ENCODE assay signal across 8 cellular contexts in the genomic region with DNA sequence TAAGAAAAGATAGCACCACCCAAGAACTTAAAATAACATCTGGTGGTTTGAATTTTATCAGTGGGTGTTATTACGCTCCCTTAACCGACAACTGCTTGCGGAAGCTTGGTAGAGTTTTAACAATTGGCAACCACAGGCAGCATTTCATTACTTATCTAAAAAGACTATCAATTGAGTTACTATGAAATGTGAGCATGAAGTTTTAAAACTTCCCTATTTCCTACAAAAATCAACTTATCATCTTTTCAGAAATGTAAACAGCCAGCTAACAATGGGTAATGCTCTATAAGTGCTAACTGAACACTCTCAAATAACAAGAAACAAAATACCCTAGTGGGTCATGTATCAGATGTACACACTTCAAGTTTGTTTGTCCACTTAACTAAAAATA.
DNase-seq lines count a peak whose midpoint lies in the region; ATAC-seq and TF ChIP-seq lines count a peak whose summit lies in the region.

No MANE protein-coding gene starts in this region.

- H3K4me3 ChIP-seq in A673 (ENCODE audit: low read depth, low read length, poor library complexity, severe bottlenecking) (no peak overlapping the region), H7 (ENCODE audit: insufficient read depth, low read depth, low read length) (no peak overlapping the region)

- POLR2A ChIA-PET in A673 (lab: Charles Lee; ENCODE audit: low non-redundant PET) = no interaction called here

- no peaks in the 10 kb centered on the region for H3K27me3 Mint-ChIP-seq in activated T-helper 1 cell treated with anti-CD3 and anti-CD28 coated beads, Interleukin-12 subunit alpha, Interleukin-12 subunit beta, Interleukin-2, Interleukin-4 antibody, amounts not matched to agents 30 ng/mL and 10 ng/mL and 1 ng/mL, durations not matched to agents 14 hours and 24 hours and 36 hours (ENCODE audit: insufficient read depth)

- peak overlapping the region; percentile 75 for H3K4me3 Mint-ChIP-seq in activated T-helper 1 cell treated with anti-CD3 and anti-CD28 coated beads, Interleukin-12 subunit alpha, Interleukin-12 subunit beta, Interleukin-2, Interleukin-4 antibody, amounts not matched to agents 30 ng/mL and 10 ng/mL and 1 ng/mL, durations not matched to agents 14 hours and 24 hours and 36 hours

- TF ChIP-seq CTCF in A673 (conservative IDR thresholded peaks at IDR 0.05; ENCODE audit: low read depth, low read length) = no peak

- CTCF ChIA-PET in A673 (lab: Charles Lee) = no interaction called here

- no peaks in the 10 kb centered on the region for H3K36me3 ChIP-seq in A673 (ENCODE audit: insufficient read depth, low read length, poor library complexity, severe bottlenecking)
- no peaks in the 10 kb centered on the region for H3K36me3 ChIP-seq in H7 (replicated peaks; ENCODE audit: control insufficient read depth, insufficient read depth, low read length)

- H3K27ac ChIP-seq in A673 (ENCODE audit: low read depth, low read length, poor library complexity, severe bottlenecking) = no peak overlapping the region

- no peaks in the 10 kb centered on the region for H3K9me3 ChIP-seq in A673 (ENCODE audit: low read depth, low read length, poor library complexity, severe bottlenecking)

- peak overlapping the region; percentile 90 for H3K27ac Mint-ChIP-seq in activated T-helper 1 cell treated with anti-CD3 and anti-CD28 coated beads, Interleukin-12 subunit alpha, Interleukin-12 subunit beta, Interleukin-2, Interleukin-4 antibody, amounts not matched to agents 30 ng/mL and 10 ng/mL and 1 ng/mL, durations not matched to agents 14 hours and 24 hours and 36 hours

- H3K4me1 Mint-ChIP-seq in activated T-helper 1 cell treated with anti-CD3 and anti-CD28 coated beads, Interleukin-12 subunit alpha, Interleukin-12 subunit beta, Interleukin-2, Interleukin-4 antibody, amounts not matched to agents 30 ng/mL and 10 ng/mL and 1 ng/mL, durations not matched to agents 14 hours and 24 hours and 36 hours (ENCODE audit: low read depth) = peaks cover 64% of the 10 kb centered on the region

- ATAC-seq in GM18498 (IDR thresholded peaks at IDR 0.05; ENCODE audit: unreplicated experiment) (peak; percentile 45), HG03432 (IDR thresholded peaks at IDR 0.05; ENCODE audit: unreplicated experiment) (peak; percentile 40)

- BruUV-seq in A673 (replicated peaks; lab: Mats Ljungman, UMichigan) = no TSS peak

- intact Hi-C loops in A673 (cut with micrococcal nuclease; ENCODE audit: unreplicated experiment) = no loop called here
- intact Hi-C loops in activated T-helper 1 cell treated with anti-CD3 and anti-CD28 coated beads, Interleukin-12 subunit alpha, Interleukin-12 subunit beta, Interleukin-2, Interleukin-4 antibody, amounts not matched to agents 30 ng/mL and 10 ng/mL and 1 ng/mL, durations not matched to agents 14 hours and 24 hours and 36 hours (cut with micrococcal nuclease) = loop anchor here (1.0 kb wide), 2 partner anchors 10 to 90 kb away; no protein-coding TSS in a partner anchor

- H3K27me3 ChIP-seq in A673 (replicated peaks; ENCODE audit: insufficient read depth, low read depth, low read length, poor library complexity) = no peaks in the 10 kb centered on the region
- H3K27me3 ChIP-seq in H7 (ENCODE audit: control insufficient read depth, insufficient read depth, low read length) = no peaks in the 10 kb centered on the region

- peaks cover 31% of the 10 kb centered on the region for H3K36me3 Mint-ChIP-seq in activated T-helper 1 cell treated with anti-CD3 and anti-CD28 coated beads, Interleukin-12 subunit alpha, Interleukin-12 subunit beta, Interleukin-2, Interleukin-4 antibody, amounts not matched to agents 30 ng/mL and 10 ng/mL and 1 ng/mL, durations not matched to agents 14 hours and 24 hours and 36 hours (ENCODE audit: low read depth)

- peaks cover 5% of the 10 kb centered on the region for H3K9me3 Mint-ChIP-seq in activated T-helper 1 cell treated with anti-CD3 and anti-CD28 coated beads, Interleukin-12 subunit alpha, Interleukin-12 subunit beta, Interleukin-2, Interleukin-4 antibody, amounts not matched to agents 30 ng/mL and 10 ng/mL and 1 ng/mL, durations not matched to agents 14 hours and 24 hours and 36 hours

- DNase-seq in A673 (ENCODE audit: low spot score) (peak; percentile 41), pons (ENCODE audit: low spot score) (no peak), NCI-H1694 treated with DMSO at 0.1 percent for 48 hours (lab: John Stamatoyannopoulos, UW) (no peak), H7 (no peak)
- peak; percentile 22 for DNase-seq in activated T-helper 1 cell treated with anti-CD3 and anti-CD28 coated beads, Interleukin-12 subunit alpha, Interleukin-12 subunit beta, Interleukin-2, Interleukin-4 antibody, amounts not matched to agents 30 ng/mL and 10 ng/mL and 1 ng/mL, durations not matched to agents 14 hours and 24 hours and 36 hours (ENCODE audit: low spot score)
- no peak for DNase-seq in NK-92 treated with Interleukin-12 subunit alpha and Interleukin-12 subunit beta, amount 100 ng/mL, for 24 hours (lab: John Stamatoyannopoulos, UW)

- H3K4me1 ChIP-seq in A673 (ENCODE audit: insufficient read depth, low read length, poor library complexity, severe bottlenecking) = peaks cover 25% of the 10 kb centered on the region

Comparison
In these comparisons a context has a peak if more than half of its experiments do, and no peak if none do; other contexts are left out.
1. DNase-seq: peak in A673 (single experiment) and activated T-helper 1 cell treated with anti-CD3 and anti-CD28 coated beads, Interleukin-12 subunit alpha, Interleukin-12 subunit beta, Interleukin-2, Interleukin-4 antibody, amounts not matched to agents 30 ng/mL and 10 ng/mL and 1 ng/mL, durations not matched to agents 14 hours and 24 hours and 36 hours (single experiment); none in pons (single experiment), NCI-H1694 treated with DMSO at 0.1 percent for 48 hours (single experiment), NK-92 treated with Interleukin-12 subunit alpha and Interleukin-12 subunit beta, amount 100 ng/mL, for 24 hours (single experiment) and H7 (single experiment).